ENCODE assay signal across 8 cellular contexts in genomic region chr1:184387069-184387870, GRCh38. TPM values are rescaled to one million over a fixed set of nuclear protein-coding genes. Genes with fewer than 3 reads are reported as not detected.
DNase-seq lines count a peak whose midpoint lies in the region; ATAC-seq, FAIRE-seq and TF ChIP-seq lines count a peak whose summit lies in the region.

No MANE protein-coding gene starts in this region.

- intact Hi-C loops in breast epithelium (cut with DNase I; ENCODE audit: low total_unique reads) = no loop called here
- intact Hi-C loops in kidney (cut with DNase I) = no loop called here

- peak; percentile 3 for ATAC-seq in HG02884 (IDR thresholded peaks at IDR 0.05; ENCODE audit: unreplicated experiment)

- no peak for TF ChIP-seq POLR2A in breast epithelium (IDR thresholded peaks at IDR 0.05)

- TF ChIP-seq CTCF in GM06990 (IDR thresholded peaks at IDR 0.05; ENCODE audit: insufficient read depth, low read length, poor library complexity, severe bottlenecking) (no peak), breast epithelium (IDR thresholded peaks at IDR 0.05) (no peak), kidney (IDR thresholded peaks at IDR 0.05; ENCODE audit: borderline replicate concordance, extremely low read depth, insufficient read depth) (no peak)

- H3K27ac ChIP-seq in breast epithelium = peak overlapping the region; percentile 91 to 93
- peak overlapping the region in 1 of 2 donors; percentile 56 for H3K27ac ChIP-seq in kidney (ENCODE audit: low read depth in 2 of 2, low read length in 2 of 2)

- no peaks in the 10 kb centered on the region; the same call in 1 of the 2 replicates for H3K27me3 ChIP-seq in GM06990 (replicated peaks; ENCODE audit: control insufficient read depth, insufficient read depth, low read length)
- H3K27me3 ChIP-seq in breast epithelium = no peaks in the 10 kb centered on the region

- FAIRE-seq in kidney (lab: Jason Lieb, UNC) = no peak

- in situ Hi-C loops in G401 (cut with HindIII; ENCODE audit: low sequenced_read_pairs) = no loop called here

- no peaks in the 10 kb centered on the region for H3K36me3 ChIP-seq in GM06990 (ENCODE audit: control insufficient read depth, insufficient read depth, low read length)
- H3K36me3 ChIP-seq in breast epithelium = no peaks in the 10 kb centered on the region
- H3K36me3 ChIP-seq in kidney (ENCODE audit: control insufficient read depth in 1 of 2, insufficient read depth in 2 of 2, low read length in 2 of 2) = no peaks in the 10 kb centered on the region

- H3K9me3 ChIP-seq in breast epithelium (no peaks in the 10 kb centered on the region), kidney (ENCODE audit: control insufficient read depth in 1 of 2, low read length in 2 of 2) (no peaks in the 10 kb centered on the region)

- peak; percentile 35 for DNase-seq in GM06990 (ENCODE audit: extremely low read depth, insufficient read length)
- peak; percentile 48 for DNase-seq in SKM-1 treated with dmso at 0.1 percent for 144 hours (lab: John Stamatoyannopoulos, UW; ENCODE audit: unreplicated experiment)
- peak; percentile 28 to 55 for DNase-seq in breast epithelium (ENCODE audit: low spot score in 2 of 2)
- peak; percentile 87 for DNase-seq in kidney
- DNase-seq in stimulated activated CD4-positive, alpha-beta T cell treated with anti-CD3 and anti-CD28 coated beads, TNF-alpha, amount 100 ng/mL, for 24 hours (ENCODE audit: low read depth in 3 of 3) = peak in 2 of 3 experiments; percentile 6 to 8
- no peak for DNase-seq in G401 (ENCODE audit: low spot score)
- DNase-seq in HCEC 1CT = no peak

- peak overlapping the region; percentile 40 to 46 for H3K9ac ChIP-seq in kidney (ENCODE audit: low read length in 2 of 2)

- H3K4me3 ChIP-seq in GM06990 (replicated peaks; ENCODE audit: low read depth, low read length) (peak overlapping the region; percentile 73), breast epithelium (peak overlapping the region; percentile 86 to 98 (median 92)), kidney (ENCODE audit: low read length in 2 of 2) (peak overlapping the region; percentile 79 to 82)

- H3K4me1 ChIP-seq in breast epithelium = no peaks in the 10 kb centered on the region
- H3K4me1 ChIP-seq in kidney (ENCODE audit: control insufficient read depth in 1 of 2, insufficient read depth in 1 of 2, low read depth in 1 of 2, low read length in 2 of 2) = peaks cover 0 to 6% of the 10 kb centered on the region in 2 donors

RNA-seq across cellular contexts. Expression of gene C1orf21, which starts 0.4 kb away (rescaled TPM):
- total RNA-seq in breast epithelium = 10 to 100 TPM; 31.5 to 75.7 (median 54.7) TPM
- 18.3 TPM for total RNA-seq in kidney
- polyA plus RNA-seq in kidney (ENCODE audit: insufficient read depth, low read depth, low replicate concordance) = 18.6 TPM
- not detected in 2 replicates for total RNA-seq in G401 (2014; rRNA removed; shearing (Covaris generic))

Comparison
In these comparisons a context has a peak if more than half of its experiments do, and no peak if none do; other contexts are left out.
1. DNase-seq: peak in GM06990 (single experiment), SKM-1 treated with dmso at 0.1 percent for 144 hours (single experiment), breast epithelium (2 of 2), kidney (single experiment) and stimulated activated CD4-positive, alpha-beta T cell treated with anti-CD3 and anti-CD28 coated beads, TNF-alpha, amount 100 ng/mL, for 24 hours (2 of 3); none in G401 (single experiment) and HCEC 1CT (single experiment).
2. RNA of gene C1orf21, which starts 0.4 kb away (total RNA-seq): 31.5 to 75.7 TPM in breast epithelium and 18.3 TPM in kidney (single experiment); not detected in G401; every median in the first group is over 10 times any median in the second.
3. Peak in every context shown above with its lines, with median percentiles within 50 percentile points of each other: H3K4me3 ChIP-seq.